ENCODE assay signal across 12 cellular contexts in genomic region chr4:71607780-71608673, GRCh38.
A peak's percentile ranks its signal among the peaks of the same experiment; 100 is the strongest.
DNase-seq lines count a peak whose midpoint lies in the region; ATAC-seq, FAIRE-seq and TF ChIP-seq lines count a peak whose summit lies in the region.
"Had no signal": no experiment of that assay in that cellular context is flagged by ENCODE, and none has a peak within 500 bp of the region (broad histone marks: within the 10 kb centered on the region; RNA-seq: fewer than 3 reads in every experiment).

No MANE protein-coding gene starts in this region.

- TF ChIP-seq CTCF in MCF 10A (IDR thresholded peaks at IDR 0.05; ENCODE audit: unreplicated experiment) = no peak
- TF ChIP-seq CTCF in breast epithelium (IDR thresholded peaks at IDR 0.05) = no peak
- TF ChIP-seq CTCF in RWPE2 (IDR thresholded peaks at IDR 0.05; ENCODE audit: poor library complexity, severe bottlenecking) = no peak

- H3K27ac ChIP-seq in breast epithelium = no peak overlapping the region
- H3K27ac ChIP-seq in RWPE2 (ENCODE audit: poor library complexity, severe bottlenecking) = peak overlapping the region; percentile 85
- H3K27ac ChIP-seq: KMS-11, skin epidermis had no signal

- no peaks in the 10 kb centered on the region for H3K4me1 ChIP-seq in breast epithelium
- H3K4me1 ChIP-seq in RWPE2 (ENCODE audit: insufficient read depth, poor library complexity, severe bottlenecking) = peaks cover 22% of the 10 kb centered on the region

- H3K4me3 Mint-ChIP-seq in MCF 10A (ENCODE audit: unreplicated experiment) = no peak overlapping the region
- H3K4me3 Mint-ChIP-seq: stimulated activated effector memory CD8-positive, alpha-beta T cell treated with anti-CD3 and anti-CD28 coated beads, Interleukin-12 subunit alpha, Interleukin-12 subunit beta, amount 100 ng/mL, for 72 hours had no signal

- DNase-seq in MCF 10A (ENCODE audit: unreplicated experiment) (peak; percentile 85), breast epithelium (ENCODE audit: low spot score in 2 of 2) (no peak), RWPE2 (ENCODE audit: low spot score) (no peak), hepatic stellate cell (ENCODE audit: low spot score) (peak; percentile 6), urothelium cell line (ENCODE audit: low spot score) (peak; percentile 67), DMS 273 treated with DMSO at 0.1 percent for 48 hours (lab: John Stamatoyannopoulos, UW) (no peak), HEK293T (ENCODE audit: extremely low spot score) (no peak)
- DNase-seq: NCI-H510A had no signal

- peaks cover 8% of the 10 kb centered on the region for H3K9me3 Mint-ChIP-seq in MCF 10A (ENCODE audit: unreplicated experiment)

- POLR2A ChIA-PET in MCF 10A (lab: Yijun Ruan, JAX) = interaction anchor here (1.3 kb wide), 1 partner anchor 12 kb away, joined by 4 read pairs; no protein-coding TSS in a partner anchor
- POLR2A ChIA-PET in HEK293T (lab: Yijun Ruan, JAX) = no interaction called here

- peaks cover 12% of the 10 kb centered on the region for H3K4me1 Mint-ChIP-seq in MCF 10A (ENCODE audit: insufficient read depth, unreplicated experiment)
- H3K4me1 Mint-ChIP-seq: stimulated activated effector memory CD8-positive, alpha-beta T cell treated with anti-CD3 and anti-CD28 coated beads, Interleukin-12 subunit alpha, Interleukin-12 subunit beta, amount 100 ng/mL, for 72 hours had no signal

- no peak for FAIRE-seq in urothelium cell line (lab: Jason Lieb, UNC)

- H3K27me3 ChIP-seq in breast epithelium (no peaks in the 10 kb centered on the region), RWPE2 (ENCODE audit: insufficient read depth, poor library complexity, severe bottlenecking) (no peaks in the 10 kb centered on the region)

- ATAC-seq in RWPE2 (ENCODE audit: low read depth) (peak; percentile 94), GM18520 (IDR thresholded peaks at IDR 0.05; ENCODE audit: unreplicated experiment) (no peak)
- ATAC-seq: stimulated activated effector memory CD8-positive, alpha-beta T cell treated with anti-CD3 and anti-CD28 coated beads, Interleukin-12 subunit alpha, Interleukin-12 subunit beta, amount 100 ng/mL, for 72 hours had no signal

- H3K36me3 Mint-ChIP-seq in MCF 10A (ENCODE audit: insufficient read depth, unreplicated experiment) = no peaks in the 10 kb centered on the region
- H3K36me3 Mint-ChIP-seq: stimulated activated effector memory CD8-positive, alpha-beta T cell treated with anti-CD3 and anti-CD28 coated beads, Interleukin-12 subunit alpha, Interleukin-12 subunit beta, amount 100 ng/mL, for 72 hours had no signal

- H3K9me3 ChIP-seq in breast epithelium = no peaks in the 10 kb centered on the region
- no peaks in the 10 kb centered on the region for H3K9me3 ChIP-seq in RWPE2 (ENCODE audit: severe bottlenecking)

- no TSS peak for BruUV-seq in MCF 10A (replicated peaks; lab: Mats Ljungman, UMichigan)

- H3K36me3 ChIP-seq in breast epithelium (no peaks in the 10 kb centered on the region), RWPE2 (ENCODE audit: low read depth) (no peaks in the 10 kb centered on the region)

- no peak for TF ChIP-seq POLR2A in breast epithelium (IDR thresholded peaks at IDR 0.05)

- CTCF ChIA-PET in MCF 10A (lab: Yijun Ruan, JAX) (interaction anchor here (0.6 to 0.7 kb wide), 3 partner anchors 379 to 1117 kb away, joined by 3 to 4 read pairs (median 4); no protein-coding TSS in a partner anchor), HEK293T (lab: Yijun Ruan, JAX) (no interaction called here)

- H3K27ac Mint-ChIP-seq in MCF 10A (ENCODE audit: low read depth, unreplicated experiment) = peak overlapping the region; percentile 50
- H3K27ac Mint-ChIP-seq: stimulated activated effector memory CD8-positive, alpha-beta T cell treated with anti-CD3 and anti-CD28 coated beads, Interleukin-12 subunit alpha, Interleukin-12 subunit beta, amount 100 ng/mL, for 72 hours had no signal

- H3K4me3 ChIP-seq in breast epithelium = no peak overlapping the region
- H3K4me3 ChIP-seq in RWPE2 (ENCODE audit: severe bottlenecking) = no peak overlapping the region
- H3K4me3 ChIP-seq: skin epidermis had no signal

- no peaks in the 10 kb centered on the region for H3K27me3 Mint-ChIP-seq in MCF 10A (ENCODE audit: insufficient read depth, unreplicated experiment)

- intact Hi-C loops in MCF 10A (cut with micrococcal nuclease) (no loop called here), breast epithelium (cut with DNase I; ENCODE audit: low total_unique reads) (no loop called here)

TF ChIP-seq in HEK293T, 16 proteins besides CTCF, POLR2A, EP300 and RAD21:
- no peak for TF ChIP-seq ARNT (IDR thresholded peaks at IDR 0.05)
- TF ChIP-seq LEF1 (IDR thresholded peaks at IDR 0.05; ENCODE audit: borderline replicate concordance) = no peak
- no peak for TF ChIP-seq PKNOX1 (IDR thresholded peaks at IDR 0.05)
- TF ChIP-seq SP1 (IDR thresholded peaks at IDR 0.05) = no peak
- no peak for TF ChIP-seq NFRKB (IDR thresholded peaks at IDR 0.05)
- no peak for TF ChIP-seq CTBP1 (IDR thresholded peaks at IDR 0.05; ENCODE audit: borderline replicate concordance)
- TF ChIP-seq FOXA1 (IDR thresholded peaks at IDR 0.05) = no peak
- no peak for TF ChIP-seq ELF4 (IDR thresholded peaks at IDR 0.05)
- TF ChIP-seq L3MBTL2 (conservative IDR thresholded peaks at IDR 0.05) = no peak
- TF ChIP-seq SUZ12 (IDR thresholded peaks at IDR 0.05) = no peak
- no peak for TF ChIP-seq ZNF384 (IDR thresholded peaks at IDR 0.05)
- no peak for TF ChIP-seq FOXM1 (IDR thresholded peaks at IDR 0.05; ENCODE audit: borderline replicate concordance)
- TF ChIP-seq BHLHE40 (IDR thresholded peaks at IDR 0.05; ENCODE audit: borderline replicate concordance) = no peak
- TF ChIP-seq FOXK2 (IDR thresholded peaks at IDR 0.05) = no peak
- TF ChIP-seq HDGF (IDR thresholded peaks at IDR 0.05; ENCODE audit: borderline replicate concordance) = no peak
- no peak for TF ChIP-seq TARDBP (IDR thresholded peaks at IDR 0.05)

Comparison
In these comparisons a context has a peak if more than half of its experiments do, and no peak if none do; other contexts are left out.
1. DNase-seq: peak in MCF 10A (single experiment), hepatic stellate cell (single experiment) and urothelium cell line (single experiment); none in breast epithelium (0 of 2), RWPE2 (single experiment), DMS 273 treated with DMSO at 0.1 percent for 48 hours (single experiment) and HEK293T (single experiment).